Comparison of ENCODE assay signal across 9 cellular contexts in the genomic region with DNA sequence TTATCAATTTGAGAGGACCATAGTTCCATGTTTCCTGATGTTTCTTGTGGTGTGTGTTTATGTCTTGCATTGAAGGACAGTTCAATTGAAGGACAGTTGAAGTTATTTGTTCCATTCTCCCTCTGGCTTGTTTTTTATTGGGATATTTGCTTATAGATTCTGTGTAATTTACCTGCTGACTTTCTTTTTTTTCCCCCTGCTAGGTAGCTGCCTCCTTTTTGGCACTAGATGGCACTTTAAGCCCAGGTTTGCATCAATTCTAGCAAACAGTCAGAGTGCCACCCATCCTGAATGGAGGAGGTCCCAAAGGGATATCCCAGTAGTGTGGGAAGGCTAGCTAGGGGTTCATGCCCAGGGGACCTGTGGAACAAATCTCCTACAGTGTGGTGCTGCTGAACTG.
A peak's percentile ranks its signal among the peaks of the same experiment; 100 is the strongest.
DNase-seq lines count a peak whose midpoint lies in the region; ATAC-seq and TF ChIP-seq lines count a peak whose summit lies in the region.
"Had no signal": no experiment of that assay in that cellular context is flagged by ENCODE, and none has a peak within 500 bp of the region (broad histone marks: within the 10 kb centered on the region; RNA-seq: fewer than 3 reads in every experiment).

No MANE protein-coding gene starts in this region.

- no peaks in the 10 kb centered on the region for H3K27me3 ChIP-seq in WERI-Rb-1 (ENCODE audit: insufficient read depth, low read depth, severe bottlenecking)
- H3K27me3 ChIP-seq in adrenal gland = no peaks in the 10 kb centered on the region
- H3K27me3 ChIP-seq: Peyer's patch had no signal

- no peak for TF ChIP-seq POLR2A in adrenal gland (IDR thresholded peaks at IDR 0.05)

- no peaks in the 10 kb centered on the region for H3K4me1 ChIP-seq in adrenal gland (replicated peaks in 1 of 2)
- H3K4me1 ChIP-seq: Peyer's patch had no signal

- DNase-seq in NCI-H2227 (lab: John Stamatoyannopoulos, UW; ENCODE audit: unreplicated experiment) (peak; percentile 40), NCI-H2227 treated with DMSO at 0.1 percent for 48 hours (lab: John Stamatoyannopoulos, UW) (no peak), NCI-H1930 (lab: John Stamatoyannopoulos, UW) (peak; percentile 59 to 62), WERI-Rb-1 (peak; percentile 38), progenitor cell of endocrine pancreas (ENCODE audit: low spot score, unreplicated experiment) (no peak), adrenal gland (no peak)
- DNase-seq: Peyer's patch had no signal

- H3K9me3 Mint-ChIP-seq in progenitor cell of endocrine pancreas (ENCODE audit: low read depth) = peaks cover 40% of the 10 kb centered on the region

- no peak overlapping the region for H3K4me3 ChIP-seq in WERI-Rb-1 (ENCODE audit: low read depth, low read length)
- no peak overlapping the region for H3K4me3 ChIP-seq in adrenal gland
- H3K4me3 ChIP-seq: Peyer's patch had no signal

- H3K9me3 ChIP-seq in WERI-Rb-1 (ENCODE audit: severe bottlenecking) (peaks cover 9% of the 10 kb centered on the region), adrenal gland (replicated peaks in 1 of 3) (peaks cover 0 to 5% (median 0%) of the 10 kb centered on the region in 3 donors)

- no peak overlapping the region for H3K27ac Mint-ChIP-seq in progenitor cell of endocrine pancreas

- H3K4me1 Mint-ChIP-seq in progenitor cell of endocrine pancreas (ENCODE audit: low read depth) = no peaks in the 10 kb centered on the region

- H3K36me3 ChIP-seq in WERI-Rb-1 = no peaks in the 10 kb centered on the region
- H3K36me3 ChIP-seq in adrenal gland (replicated peaks in 1 of 2) = no peaks in the 10 kb centered on the region
- H3K36me3 ChIP-seq: Peyer's patch had no signal

- TF ChIP-seq CTCF in WERI-Rb-1 (IDR thresholded peaks at IDR 0.05; ENCODE audit: low read depth, low read length) = peak; percentile 60
- TF ChIP-seq CTCF in progenitor cell of endocrine pancreas (IDR thresholded peaks at IDR 0.05; ENCODE audit: unreplicated experiment) = peak; percentile 41
- no peak for TF ChIP-seq CTCF in adrenal gland (IDR thresholded peaks at IDR 0.05)

- peaks cover 7% of the 10 kb centered on the region for H3K36me3 Mint-ChIP-seq in progenitor cell of endocrine pancreas (ENCODE audit: insufficient read depth)

- H3K27me3 Mint-ChIP-seq in progenitor cell of endocrine pancreas = no peaks in the 10 kb centered on the region

- ATAC-seq in GM21786 (IDR thresholded peaks at IDR 0.05; ENCODE audit: unreplicated experiment) = no peak
- ATAC-seq in activated CD4-positive, CD25-positive, alpha-beta regulatory T cell treated with anti-CD3 and anti-CD28 coated beads, Interleukin-2, amount 50 U/mL, for 24 hours = no peak

- H3K27ac ChIP-seq in WERI-Rb-1 = no peak overlapping the region
- no peak overlapping the region for H3K27ac ChIP-seq in adrenal gland
- H3K27ac ChIP-seq: Peyer's patch had no signal

- H3K4me3 Mint-ChIP-seq in progenitor cell of endocrine pancreas (ENCODE audit: low read depth) = no peak overlapping the region

- intact Hi-C loops in adrenal gland (cut with DNase I) = no loop called here

Comparison
In these comparisons a context has a peak if more than half of its experiments do, and no peak if none do; other contexts are left out.
1. DNase-seq: peak in NCI-H2227 (single experiment), NCI-H1930 (2 of 2) and WERI-Rb-1 (single experiment); none in NCI-H2227 treated with DMSO at 0.1 percent for 48 hours (single experiment), progenitor cell of endocrine pancreas (single experiment) and adrenal gland (0 of 7).
2. CTCF ChIP-seq: peak in WERI-Rb-1 (single experiment) and progenitor cell of endocrine pancreas (single experiment); none in adrenal gland (0 of 6).